13 cellular contexts compared by ENCODE assay signal in the genomic region with DNA sequence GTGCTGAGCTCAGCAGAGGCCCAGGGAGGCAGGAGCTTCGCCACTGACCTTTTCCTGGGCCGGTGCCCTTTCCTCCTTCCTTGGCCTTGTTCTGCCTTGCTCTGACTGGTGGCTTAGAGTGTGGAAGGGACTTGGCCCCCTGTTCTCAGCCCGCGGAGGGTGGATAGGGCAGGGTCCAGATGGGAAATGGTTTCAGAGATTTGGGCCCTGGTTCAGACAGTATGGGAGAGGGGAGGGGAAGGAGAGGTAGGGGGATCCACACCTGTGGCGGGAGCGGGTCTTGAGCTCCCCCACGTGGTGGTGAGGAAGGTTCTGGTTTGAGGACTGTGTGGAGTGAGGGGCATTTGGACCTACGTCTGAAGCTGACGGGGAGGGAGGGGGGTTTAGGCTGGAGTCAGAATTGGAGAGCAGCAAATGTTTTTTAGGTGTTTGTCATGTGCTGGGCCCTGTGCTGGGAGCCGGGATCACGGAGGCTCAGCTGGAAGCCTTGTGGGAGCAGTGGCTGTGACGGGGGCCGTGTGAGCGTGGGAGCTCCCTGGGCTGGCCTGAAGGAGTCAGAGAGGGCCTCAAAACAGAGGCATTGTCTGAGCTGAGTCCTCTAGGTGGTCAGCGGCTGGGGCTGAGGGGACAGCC. TPM values are rescaled to one million over a fixed set of nuclear protein-coding genes. Genes with fewer than 3 reads are reported as not detected.
DNase-seq lines count a peak whose midpoint lies in the region; ATAC-seq and TF ChIP-seq lines count a peak whose summit lies in the region.
"Had no signal": no experiment of that assay in that cellular context is flagged by ENCODE, and none has a peak within 500 bp of the region (broad histone marks: within the 10 kb centered on the region; RNA-seq: fewer than 3 reads in every experiment).

No MANE protein-coding gene starts in this region.

- intact Hi-C loops in activated CD4-positive, alpha-beta T cell treated with anti-CD3 and anti-CD28 coated beads for 36 hours (cut with DNase I, micrococcal nuclease) = no loop called here

- H3K27ac Mint-ChIP-seq in neural crest cell (ENCODE audit: unreplicated experiment) = no peak overlapping the region
- H3K27ac Mint-ChIP-seq in activated CD4-positive, alpha-beta T cell treated with anti-CD3 and anti-CD28 coated beads for 36 hours = no peak overlapping the region
- H3K27ac Mint-ChIP-seq: stimulated activated memory B cell treated with anti-CD40 and anti-IgM and Interleukin-4, amounts not matched to agents 10 μg/mL and 1 μg/mL and 100 μg/mL, for 72 hours had no signal

- H3K4me3 ChIP-seq in NB4 (ENCODE audit: low read depth, low read length) (no peak overlapping the region), epithelial cell of esophagus (ENCODE audit: low read length) (no peak overlapping the region)

- DNase-seq in GM10266 (ENCODE audit: extremely low spot score) = no peak
- DNase-seq in NB4 (ENCODE audit: low read depth) = no peak
- no peak for DNase-seq in epithelial cell of esophagus (ENCODE audit: low read depth)
- no peak for DNase-seq in neural crest cell (ENCODE audit: low read depth, low spot score)
- DNase-seq in ACHN = no peak
- no peak for DNase-seq in activated CD4-positive, alpha-beta T cell treated with anti-CD3 and anti-CD28 coated beads for 36 hours
- no peak for DNase-seq in NCI-H1092 (lab: John Stamatoyannopoulos, UW)
- DNase-seq: amniotic stem cell, NCI-H2171 treated with DMSO at 0.1 percent for 48 hours had no signal

- POLR2A ChIA-PET in activated CD4-positive, alpha-beta T cell treated with anti-CD3 and anti-CD28 coated beads for 36 hours (lab: Charles Lee) = no interaction called here

- CTCF ChIA-PET in activated CD4-positive, alpha-beta T cell treated with anti-CD3 and anti-CD28 coated beads for 36 hours (lab: Charles Lee) = no interaction called here

- no peak for ATAC-seq in HG02840 (IDR thresholded peaks at IDR 0.05; ENCODE audit: low FRiP score, unreplicated experiment)
- no peak for ATAC-seq in activated CD4-positive, alpha-beta T cell treated with anti-CD3 and anti-CD28 coated beads for 36 hours
- ATAC-seq: stimulated activated memory B cell treated with anti-CD40 and anti-IgM and Interleukin-4, amounts not matched to agents 10 μg/mL and 1 μg/mL and 100 μg/mL, for 72 hours had no signal

- in situ Hi-C loops in ACHN (cut with HindIII; ENCODE audit: low pct_ligation_motif_present, low pct_unique_long_range_greater_than_20kb, low sequenced_read_pairs) = no loop called here

- no peaks in the 10 kb centered on the region for H3K27me3 Mint-ChIP-seq in neural crest cell (ENCODE audit: low read depth)
- peaks cover 2% of the 10 kb centered on the region for H3K27me3 Mint-ChIP-seq in activated CD4-positive, alpha-beta T cell treated with anti-CD3 and anti-CD28 coated beads for 36 hours

- H3K36me3 Mint-ChIP-seq in neural crest cell (ENCODE audit: low read depth) = peaks cover 2% of the 10 kb centered on the region
- H3K36me3 Mint-ChIP-seq in activated CD4-positive, alpha-beta T cell treated with anti-CD3 and anti-CD28 coated beads for 36 hours (ENCODE audit: low read depth) = no peaks in the 10 kb centered on the region
- H3K36me3 Mint-ChIP-seq: stimulated activated memory B cell treated with anti-CD40 and anti-IgM and Interleukin-4, amounts not matched to agents 10 μg/mL and 1 μg/mL and 100 μg/mL, for 72 hours had no signal

- H3K4me1 Mint-ChIP-seq in neural crest cell = peaks cover 26% of the 10 kb centered on the region
- H3K4me1 Mint-ChIP-seq in activated CD4-positive, alpha-beta T cell treated with anti-CD3 and anti-CD28 coated beads for 36 hours = peaks cover 14% of the 10 kb centered on the region
- H3K4me1 Mint-ChIP-seq: stimulated activated memory B cell treated with anti-CD40 and anti-IgM and Interleukin-4, amounts not matched to agents 10 μg/mL and 1 μg/mL and 100 μg/mL, for 72 hours had no signal

- peak overlapping the region; percentile 76 for H3K4me3 Mint-ChIP-seq in neural crest cell
- no peak overlapping the region for H3K4me3 Mint-ChIP-seq in activated CD4-positive, alpha-beta T cell treated with anti-CD3 and anti-CD28 coated beads for 36 hours
- H3K4me3 Mint-ChIP-seq: stimulated activated memory B cell treated with anti-CD40 and anti-IgM and Interleukin-4, amounts not matched to agents 10 μg/mL and 1 μg/mL and 100 μg/mL, for 72 hours had no signal

- H3K9me3 Mint-ChIP-seq in neural crest cell = no peaks in the 10 kb centered on the region
- no peaks in the 10 kb centered on the region for H3K9me3 Mint-ChIP-seq in activated CD4-positive, alpha-beta T cell treated with anti-CD3 and anti-CD28 coated beads for 36 hours (ENCODE audit: low read depth)
- H3K9me3 Mint-ChIP-seq: stimulated activated memory B cell treated with anti-CD40 and anti-IgM and Interleukin-4, amounts not matched to agents 10 μg/mL and 1 μg/mL and 100 μg/mL, for 72 hours had no signal

- TF ChIP-seq POLR2A in NB4 (IDR thresholded peaks at IDR 0.05; ENCODE audit: extremely low read depth, insufficient read length) = no peak

- TF ChIP-seq CTCF in GM10266 (IDR thresholded peaks at IDR 0.05; ENCODE audit: control insufficient read depth, insufficient read depth, low read depth, missing control alignments) = peak; percentile 37
- peak; percentile 3 for TF ChIP-seq CTCF in NB4 (IDR thresholded peaks at IDR 0.05; ENCODE audit: low read depth, low read length)
- TF ChIP-seq CTCF in epithelial cell of esophagus (IDR thresholded peaks at IDR 0.05; ENCODE audit: insufficient read depth, low read depth, low read length, missing control alignments) = peak; percentile 44
- no peak for TF ChIP-seq CTCF in neural crest cell (conservative IDR thresholded peaks at IDR 0.05)

RNA-seq across cellular contexts. Expression of a gene that starts 27.2 kb away (rescaled TPM):
- total RNA-seq in neural crest cell = 15.2 and 15.4 TPM in 2 replicates
- under 1 TPM; 0.14 to 0.16 TPM for total RNA-seq in activated CD4-positive, alpha-beta T cell treated with anti-CD3 and anti-CD28 coated beads for 36 hours

RNA-seq across cellular contexts. Expression of a gene that starts 38.1 kb away (rescaled TPM):
- total RNA-seq in neural crest cell = 0.34 TPM in 1 of 2 replicates, not detected in the other
- total RNA-seq in activated CD4-positive, alpha-beta T cell treated with anti-CD3 and anti-CD28 coated beads for 36 hours = not detected
- total RNA-seq: activated CD8-positive, alpha-beta memory T cell treated with anti-CD3 and anti-CD28 coated beads for 36 hours; HT1080 had no signal

Comparison
In these comparisons a context has a peak if more than half of its experiments do, and no peak if none do; other contexts are left out.
1. RNA of a gene that starts 27.2 kb away (total RNA-seq): 15.2 to 15.4 TPM in neural crest cell; 0.14 to 0.16 TPM in activated CD4-positive, alpha-beta T cell treated with anti-CD3 and anti-CD28 coated beads for 36 hours; every median in the first group is over 10 times any median in the second.